1 cellular context compared by ENCODE assay signal in the genomic region with DNA sequence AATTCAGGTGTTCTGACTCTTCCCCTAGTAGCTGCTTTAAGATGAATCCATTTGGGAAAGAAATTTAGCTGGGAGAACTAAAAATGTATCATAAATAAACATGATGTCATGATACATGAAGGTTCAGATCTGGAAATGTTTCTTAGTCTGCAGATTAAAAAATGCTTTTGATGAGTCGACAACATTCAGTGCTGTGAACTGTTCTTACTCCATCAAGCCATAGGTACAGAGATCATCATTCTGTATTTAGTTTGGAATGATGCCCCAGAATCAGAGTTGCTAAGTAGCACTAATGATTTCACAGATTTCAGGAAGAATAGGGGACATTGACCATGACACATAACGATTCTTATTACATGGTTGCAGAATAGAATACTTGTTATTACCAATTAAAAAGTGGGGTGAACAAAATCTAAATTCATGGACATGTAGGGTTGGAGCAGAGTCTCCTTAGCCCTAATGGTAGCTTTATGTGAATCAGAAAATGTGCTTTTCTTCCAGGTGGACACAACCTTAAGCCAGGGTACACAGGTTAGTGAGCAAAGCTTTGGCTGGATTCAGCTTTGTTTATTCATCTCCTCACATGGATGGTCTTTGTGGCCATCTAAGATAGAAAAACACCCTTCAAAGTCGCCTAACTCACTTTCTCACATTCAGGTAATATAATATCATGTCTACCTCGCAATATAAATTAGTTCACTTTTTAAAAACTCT.
A peak's percentile ranks its signal among the peaks of the same experiment; 100 is the strongest.
TF ChIP-seq lines count a peak whose summit lies in the region.

No MANE protein-coding gene starts in this region.

TF ChIP-seq in HepG2, 621 proteins besides CTCF, POLR2A, EP300 and RAD21 (continued from another document):
- TF ChIP-seq, protein P1, sequence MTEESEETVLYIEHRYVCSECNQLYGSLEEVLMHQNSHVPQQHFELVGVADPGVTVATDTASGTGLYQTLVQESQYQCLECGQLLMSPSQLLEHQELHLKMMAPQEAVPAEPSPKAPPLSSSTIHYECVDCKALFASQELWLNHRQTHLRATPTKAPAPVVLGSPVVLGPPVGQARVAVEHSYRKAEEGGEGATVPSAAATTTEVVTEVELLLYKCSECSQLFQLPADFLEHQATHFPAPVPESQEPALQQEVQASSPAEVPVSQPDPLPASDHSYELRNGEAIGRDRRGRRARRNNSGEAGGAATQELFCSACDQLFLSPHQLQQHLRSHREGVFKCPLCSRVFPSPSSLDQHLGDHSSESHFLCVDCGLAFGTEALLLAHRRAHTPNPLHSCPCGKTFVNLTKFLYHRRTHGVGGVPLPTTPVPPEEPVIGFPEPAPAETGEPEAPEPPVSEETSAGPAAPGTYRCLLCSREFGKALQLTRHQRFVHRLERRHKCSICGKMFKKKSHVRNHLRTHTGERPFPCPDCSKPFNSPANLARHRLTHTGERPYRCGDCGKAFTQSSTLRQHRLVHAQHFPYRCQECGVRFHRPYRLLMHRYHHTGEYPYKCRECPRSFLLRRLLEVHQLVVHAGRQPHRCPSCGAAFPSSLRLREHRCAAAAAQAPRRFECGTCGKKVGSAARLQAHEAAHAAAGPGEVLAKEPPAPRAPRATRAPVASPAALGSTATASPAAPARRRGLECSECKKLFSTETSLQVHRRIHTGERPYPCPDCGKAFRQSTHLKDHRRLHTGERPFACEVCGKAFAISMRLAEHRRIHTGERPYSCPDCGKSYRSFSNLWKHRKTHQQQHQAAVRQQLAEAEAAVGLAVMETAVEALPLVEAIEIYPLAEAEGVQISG (CRISPR knock-in tag; IDR thresholded peaks at IDR 0.05): no peak
- no peak for TF ChIP-seq ZNF510 (CRISPR knock-in tag; IDR thresholded peaks at IDR 0.05; ENCODE audit: low read depth)
- TF ChIP-seq ZNF468 (CRISPR knock-in tag; IDR thresholded peaks at IDR 0.05): no peak
- no peak for TF ChIP-seq RXRB (CRISPR knock-in tag; IDR thresholded peaks at IDR 0.05; ENCODE audit: borderline replicate concordance)
- TF ChIP-seq, protein P2, sequence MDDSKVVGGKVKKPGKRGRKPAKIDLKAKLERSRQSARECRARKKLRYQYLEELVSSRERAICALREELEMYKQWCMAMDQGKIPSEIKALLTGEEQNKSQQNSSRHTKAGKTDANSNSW (CRISPR knock-in tag; IDR thresholded peaks at IDR 0.05; ENCODE audit: borderline replicate concordance): no peak
- TF ChIP-seq MXD4 (CRISPR knock-in tag; IDR thresholded peaks at IDR 0.05): no peak
- no peak for TF ChIP-seq ZMAT3 (CRISPR knock-in tag; conservative IDR thresholded peaks at IDR 0.05)
- peak; percentile 15; the same call in 1 of the 2 replicates for TF ChIP-seq CREB1 (IDR thresholded peaks at IDR 0.05)
- TF ChIP-seq CREB1 (CRISPR knock-in tag; IDR thresholded peaks at IDR 0.05): no peak
- no peak for TF ChIP-seq ELF4 (CRISPR knock-in tag; IDR thresholded peaks at IDR 0.05; ENCODE audit: borderline replicate concordance)
- TF ChIP-seq, protein P3, sequence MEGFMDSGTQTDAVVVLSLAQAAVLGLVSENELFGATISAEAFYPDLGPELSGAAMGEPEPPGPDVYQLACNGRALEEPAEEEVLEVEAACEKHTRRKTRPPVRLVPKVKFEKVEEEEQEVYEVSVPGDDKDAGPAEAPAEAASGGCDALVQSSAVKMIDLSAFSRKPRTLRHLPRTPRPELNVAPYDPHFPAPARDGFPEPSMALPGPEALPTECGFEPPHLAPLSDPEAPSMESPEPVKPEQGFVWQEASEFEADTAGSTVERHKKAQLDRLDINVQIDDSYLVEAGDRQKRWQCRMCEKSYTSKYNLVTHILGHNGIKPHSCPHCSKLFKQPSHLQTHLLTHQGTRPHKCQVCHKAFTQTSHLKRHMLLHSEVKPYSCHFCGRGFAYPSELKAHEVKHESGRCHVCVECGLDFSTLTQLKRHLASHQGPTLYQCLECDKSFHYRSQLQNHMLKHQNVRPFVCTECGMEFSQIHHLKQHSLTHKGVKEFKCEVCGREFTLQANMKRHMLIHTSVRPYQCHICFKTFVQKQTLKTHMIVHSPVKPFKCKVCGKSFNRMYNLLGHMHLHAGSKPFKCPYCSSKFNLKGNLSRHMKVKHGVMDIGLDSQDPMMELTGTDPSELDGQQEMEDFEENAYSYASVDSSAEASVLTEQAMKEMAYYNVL (CRISPR knock-in tag; IDR thresholded peaks at IDR 0.05; ENCODE audit: borderline replicate concordance): no peak
- TF ChIP-seq TCF7 (IDR thresholded peaks at IDR 0.05; ENCODE audit: low read depth): no peak
- TF ChIP-seq, protein P4, sequence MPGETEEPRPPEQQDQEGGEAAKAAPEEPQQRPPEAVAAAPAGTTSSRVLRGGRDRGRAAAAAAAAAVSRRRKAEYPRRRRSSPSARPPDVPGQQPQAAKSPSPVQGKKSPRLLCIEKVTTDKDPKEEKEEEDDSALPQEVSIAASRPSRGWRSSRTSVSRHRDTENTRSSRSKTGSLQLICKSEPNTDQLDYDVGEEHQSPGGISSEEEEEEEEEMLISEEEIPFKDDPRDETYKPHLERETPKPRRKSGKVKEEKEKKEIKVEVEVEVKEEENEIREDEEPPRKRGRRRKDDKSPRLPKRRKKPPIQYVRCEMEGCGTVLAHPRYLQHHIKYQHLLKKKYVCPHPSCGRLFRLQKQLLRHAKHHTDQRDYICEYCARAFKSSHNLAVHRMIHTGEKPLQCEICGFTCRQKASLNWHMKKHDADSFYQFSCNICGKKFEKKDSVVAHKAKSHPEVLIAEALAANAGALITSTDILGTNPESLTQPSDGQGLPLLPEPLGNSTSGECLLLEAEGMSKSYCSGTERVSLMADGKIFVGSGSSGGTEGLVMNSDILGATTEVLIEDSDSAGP (CRISPR knock-in tag; IDR thresholded peaks at IDR 0.05; ENCODE audit: borderline replicate concordance): no peak
- no peak for TF ChIP-seq ZNF335 (CRISPR knock-in tag; IDR thresholded peaks at IDR 0.05)
- TF ChIP-seq ATF7 (IDR thresholded peaks at IDR 0.05): peak; percentile 33; the same call in 1 of the 2 replicates
- no peak for TF ChIP-seq ATF7 (CRISPR knock-in tag; IDR thresholded peaks at IDR 0.05)
- no peak for TF ChIP-seq NR2C2 (CRISPR knock-in tag; IDR thresholded peaks at IDR 0.05; ENCODE audit: borderline replicate concordance)
- TF ChIP-seq, protein P5, sequence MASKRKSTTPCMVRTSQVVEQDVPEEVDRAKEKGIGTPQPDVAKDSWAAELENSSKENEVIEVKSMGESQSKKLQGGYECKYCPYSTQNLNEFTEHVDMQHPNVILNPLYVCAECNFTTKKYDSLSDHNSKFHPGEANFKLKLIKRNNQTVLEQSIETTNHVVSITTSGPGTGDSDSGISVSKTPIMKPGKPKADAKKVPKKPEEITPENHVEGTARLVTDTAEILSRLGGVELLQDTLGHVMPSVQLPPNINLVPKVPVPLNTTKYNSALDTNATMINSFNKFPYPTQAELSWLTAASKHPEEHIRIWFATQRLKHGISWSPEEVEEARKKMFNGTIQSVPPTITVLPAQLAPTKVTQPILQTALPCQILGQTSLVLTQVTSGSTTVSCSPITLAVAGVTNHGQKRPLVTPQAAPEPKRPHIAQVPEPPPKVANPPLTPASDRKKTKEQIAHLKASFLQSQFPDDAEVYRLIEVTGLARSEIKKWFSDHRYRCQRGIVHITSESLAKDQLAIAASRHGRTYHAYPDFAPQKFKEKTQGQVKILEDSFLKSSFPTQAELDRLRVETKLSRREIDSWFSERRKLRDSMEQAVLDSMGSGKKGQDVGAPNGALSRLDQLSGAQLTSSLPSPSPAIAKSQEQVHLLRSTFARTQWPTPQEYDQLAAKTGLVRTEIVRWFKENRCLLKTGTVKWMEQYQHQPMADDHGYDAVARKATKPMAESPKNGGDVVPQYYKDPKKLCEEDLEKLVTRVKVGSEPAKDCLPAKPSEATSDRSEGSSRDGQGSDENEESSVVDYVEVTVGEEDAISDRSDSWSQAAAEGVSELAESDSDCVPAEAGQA (IDR thresholded peaks at IDR 0.05; ENCODE audit: low read depth): no peak
- TF ChIP-seq, protein P5 (CRISPR knock-in tag; IDR thresholded peaks at IDR 0.05; ENCODE audit: borderline replicate concordance): no peak
- TF ChIP-seq, protein P6, sequence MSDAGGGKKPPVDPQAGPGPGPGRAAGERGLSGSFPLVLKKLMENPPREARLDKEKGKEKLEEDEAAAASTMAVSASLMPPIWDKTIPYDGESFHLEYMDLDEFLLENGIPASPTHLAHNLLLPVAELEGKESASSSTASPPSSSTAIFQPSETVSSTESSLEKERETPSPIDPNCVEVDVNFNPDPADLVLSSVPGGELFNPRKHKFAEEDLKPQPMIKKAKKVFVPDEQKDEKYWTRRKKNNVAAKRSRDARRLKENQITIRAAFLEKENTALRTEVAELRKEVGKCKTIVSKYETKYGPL (CRISPR knock-in tag; IDR thresholded peaks at IDR 0.05): no peak
- TF ChIP-seq, protein P7, sequence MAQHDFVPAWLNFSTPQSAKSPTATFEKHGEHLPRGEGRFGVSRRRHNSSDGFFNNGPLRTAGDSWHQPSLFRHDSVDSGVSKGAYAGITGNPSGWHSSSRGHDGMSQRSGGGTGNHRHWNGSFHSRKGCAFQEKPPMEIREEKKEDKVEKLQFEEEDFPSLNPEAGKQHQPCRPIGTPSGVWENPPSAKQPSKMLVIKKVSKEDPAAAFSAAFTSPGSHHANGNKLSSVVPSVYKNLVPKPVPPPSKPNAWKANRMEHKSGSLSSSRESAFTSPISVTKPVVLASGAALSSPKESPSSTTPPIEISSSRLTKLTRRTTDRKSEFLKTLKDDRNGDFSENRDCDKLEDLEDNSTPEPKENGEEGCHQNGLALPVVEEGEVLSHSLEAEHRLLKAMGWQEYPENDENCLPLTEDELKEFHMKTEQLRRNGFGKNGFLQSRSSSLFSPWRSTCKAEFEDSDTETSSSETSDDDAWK (CRISPR knock-in tag; IDR thresholded peaks at IDR 0.05): no peak
- TF ChIP-seq ZMYM2 (CRISPR knock-in tag; IDR thresholded peaks at IDR 0.05): no peak
- peak in 1 of 2 experiments; percentile 51; a peak in 2 of 4 replicates for TF ChIP-seq MAFK (conservative IDR thresholded peaks at IDR 0.05 in 1 of 2, IDR thresholded peaks at IDR 0.05 in 1 of 2; ENCODE audit: low read length in 2 of 2)
- TF ChIP-seq MAFF (IDR thresholded peaks at IDR 0.05; ENCODE audit: low read depth, low read length): 0 out of 2 replicates have a peak, but pooled peaks have one; percentile 18
- TF ChIP-seq ZKSCAN8 (CRISPR knock-in tag; IDR thresholded peaks at IDR 0.05; ENCODE audit: borderline replicate concordance): no peak
- TF ChIP-seq RBM22 (optimal IDR thresholded peaks at IDR 0.05; ENCODE audit: low read length): no peak
- no peak for TF ChIP-seq U2AF2 (IDR thresholded peaks at IDR 0.05; ENCODE audit: low read depth, low read length)
- TF ChIP-seq, protein P8, sequence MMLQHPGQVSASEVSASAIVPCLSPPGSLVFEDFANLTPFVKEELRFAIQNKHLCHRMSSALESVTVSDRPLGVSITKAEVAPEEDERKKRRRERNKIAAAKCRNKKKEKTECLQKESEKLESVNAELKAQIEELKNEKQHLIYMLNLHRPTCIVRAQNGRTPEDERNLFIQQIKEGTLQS (CRISPR knock-in tag; IDR thresholded peaks at IDR 0.05): no peak
- TF ChIP-seq CC2D1A (CRISPR knock-in tag; IDR thresholded peaks at IDR 0.05): no peak
- TF ChIP-seq ZNF547 (CRISPR knock-in tag; IDR thresholded peaks at IDR 0.05): no peak
- TF ChIP-seq, protein P9, sequence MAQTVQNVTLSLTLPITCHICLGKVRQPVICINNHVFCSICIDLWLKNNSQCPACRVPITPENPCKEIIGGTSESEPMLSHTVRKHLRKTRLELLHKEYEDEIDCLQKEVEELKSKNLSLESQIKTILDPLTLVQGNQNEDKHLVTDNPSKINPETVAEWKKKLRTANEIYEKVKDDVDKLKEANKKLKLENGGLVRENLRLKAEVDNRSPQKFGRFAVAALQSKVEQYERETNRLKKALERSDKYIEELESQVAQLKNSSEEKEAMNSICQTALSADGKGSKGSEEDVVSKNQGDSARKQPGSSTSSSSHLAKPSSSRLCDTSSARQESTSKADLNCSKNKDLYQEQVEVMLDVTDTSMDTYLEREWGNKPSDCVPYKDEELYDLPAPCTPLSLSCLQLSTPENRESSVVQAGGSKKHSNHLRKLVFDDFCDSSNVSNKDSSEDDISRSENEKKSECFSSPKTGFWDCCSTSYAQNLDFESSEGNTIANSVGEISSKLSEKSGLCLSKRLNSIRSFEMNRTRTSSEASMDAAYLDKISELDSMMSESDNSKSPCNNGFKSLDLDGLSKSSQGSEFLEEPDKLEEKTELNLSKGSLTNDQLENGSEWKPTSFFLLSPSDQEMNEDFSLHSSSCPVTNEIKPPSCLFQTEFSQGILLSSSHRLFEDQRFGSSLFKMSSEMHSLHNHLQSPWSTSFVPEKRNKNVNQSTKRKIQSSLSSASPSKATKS (CRISPR knock-in tag; IDR thresholded peaks at IDR 0.05): no peak
- no peak for TF ChIP-seq ZNF709 (CRISPR knock-in tag; IDR thresholded peaks at IDR 0.05)
- TF ChIP-seq EHMT2 (IDR thresholded peaks at IDR 0.05; ENCODE audit: borderline replicate concordance, low read depth, low read length): no peak
